8 cellular contexts compared by ENCODE assay signal in genomic region chr10:78302739-78302988, GRCh38.
DNase-seq lines count a peak whose midpoint lies in the region; ATAC-seq and TF ChIP-seq lines count a peak whose summit lies in the region.

No MANE protein-coding gene starts in this region.

- WGBS in sigmoid colon, 2 donors: 1 to 4% methylated on average over 3 of the region's 3 CpGs

- peak overlapping the region; percentile 95 to 97 for H3K27ac Mint-ChIP-seq in T-cell

- POLR2A ChIA-PET in T-cell (lab: Charles Lee): no interaction called here

- H3K4me3 ChIP-seq in GM12865 (ENCODE audit: low read depth, low read length) (peak overlapping the region; percentile 77), fibroblast of villous mesenchyme (ENCODE audit: low read depth, low read length) (peak overlapping the region; percentile 66), sigmoid colon (peak overlapping the region; percentile 35 to 62 (median 52))

- H3K9me3 Mint-ChIP-seq in T-cell: no peaks in the 10 kb centered on the region

- no peak for TF ChIP-seq POLR2A in sigmoid colon (IDR thresholded peaks at IDR 0.05)

- peaks cover 13 to 24% (median 17%) of the 10 kb centered on the region in 3 donors for H3K4me1 Mint-ChIP-seq in T-cell

- TF ChIP-seq CTCF in GM12865 (IDR thresholded peaks at IDR 0.05; ENCODE audit: insufficient read depth, low read depth, low read length, missing control alignments): no peak
- no peak for TF ChIP-seq CTCF in fibroblast of villous mesenchyme (IDR thresholded peaks at IDR 0.05; ENCODE audit: insufficient read depth, low read depth, low read length)
- TF ChIP-seq CTCF in sigmoid colon (IDR thresholded peaks at IDR 0.05): no peak

- TF ChIP-seq EP300 in sigmoid colon (IDR thresholded peaks at IDR 0.05): no peak

- DNase-seq in GM12865 (ENCODE audit: low read depth): no peak
- peak in 1 of 34 experiments; percentile 7 for DNase-seq in T-cell
- no peak for DNase-seq in fibroblast of villous mesenchyme (ENCODE audit: low read depth)
- DNase-seq in sigmoid colon: no peak
- DNase-seq in GF-D8 (lab: John Stamatoyannopoulos, UW): no peak
- DNase-seq in stimulated activated CD4-positive, alpha-beta T cell treated with anti-CD3 and anti-CD28 coated beads, Interleukin-4, amount 100 ng/mL, for 24 hours: no peak
- DNase-seq in SIG-M5 treated with dmso at 0.1 percent for 504 hours (lab: John Stamatoyannopoulos, UW; ENCODE audit: unreplicated experiment): no peak

- ATAC-seq in T-cell (replicated peaks in 1 of 4) (no peak), HG02870 (IDR thresholded peaks at IDR 0.05; ENCODE audit: unreplicated experiment) (no peak)

- peak overlapping the region; percentile 85 to 91 (median 88) for H3K27ac ChIP-seq in sigmoid colon

- peaks cover 0 to 54% (median 39%) of the 10 kb centered on the region in 4 donors for H3K4me1 ChIP-seq in sigmoid colon

- H3K27me3 ChIP-seq in sigmoid colon: no peaks in the 10 kb centered on the region

- no peaks in the 10 kb centered on the region for H3K27me3 Mint-ChIP-seq in T-cell

- H3K36me3 ChIP-seq in sigmoid colon: no peaks in the 10 kb centered on the region

- H3K4me3 Mint-ChIP-seq in T-cell: peak overlapping the region; percentile 86 to 96 (median 90)

- CTCF ChIA-PET in T-cell (lab: Charles Lee): no interaction called here

- no peaks in the 10 kb centered on the region for H3K36me3 Mint-ChIP-seq in T-cell

- H3K9me3 ChIP-seq in sigmoid colon: no peaks in the 10 kb centered on the region

- intact Hi-C loops in sigmoid colon (cut with DNase I): loop anchor here (2.0 to 10.0 kb wide), 5 partner anchors 88 to 895 kb away; no protein-coding TSS in a partner anchor
